28 cellular contexts compared by ENCODE assay signal in the genomic region with DNA sequence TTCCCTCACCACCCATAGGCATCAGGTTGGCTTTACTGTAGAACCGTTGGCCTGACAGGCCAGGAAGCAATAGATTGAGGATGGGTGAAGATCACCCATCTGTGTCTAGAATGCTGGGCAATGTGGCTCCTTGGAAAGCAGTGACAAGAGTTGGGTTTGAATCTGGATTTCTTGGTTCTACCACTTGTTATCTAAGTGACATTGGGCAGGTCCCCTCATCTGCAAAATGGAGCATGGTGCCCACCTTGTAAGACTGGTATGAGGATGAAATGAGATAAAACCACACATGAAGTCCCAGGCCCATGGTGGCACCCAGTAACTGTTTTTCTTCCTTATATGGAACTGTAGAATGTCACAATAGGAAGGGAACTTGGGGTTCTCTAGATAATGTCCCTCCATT. TPM values are rescaled to one million over a fixed set of nuclear protein-coding genes. Genes with fewer than 3 reads are reported as not detected.
"Had no signal": no experiment of that assay in that cellular context is flagged by ENCODE, and none has a peak within 500 bp of the region (broad histone marks: within the 10 kb centered on the region; RNA-seq: fewer than 3 reads in every experiment).

No MANE protein-coding gene starts in this region.

- H3K27me3 ChIP-seq: gastrocnemius medialis had no signal

- H3K4me1 ChIP-seq: esophagus squamous epithelium, gastrocnemius medialis, heart right ventricle, left lung, lower lobe of right lung had no signal

- H3K27ac ChIP-seq: coronary artery, dorsolateral prefrontal cortex, esophagus squamous epithelium, gastrocnemius medialis, heart right ventricle, left lung, lower lobe of right lung had no signal

- H3K27ac Mint-ChIP-seq: naive thymus-derived CD4-positive, alpha-beta T cell had no signal

- ATAC-seq: gastrocnemius medialis; heart right ventricle; left cardiac atrium; left lung; left ventricle myocardium superior; lower lobe of right lung; naive thymus-derived CD4-positive, alpha-beta T cell had no signal

- H3K4me3 Mint-ChIP-seq: naive thymus-derived CD4-positive, alpha-beta T cell had no signal

- H3K9me3 ChIP-seq: esophagus squamous epithelium, gastrocnemius medialis, heart right ventricle, left lung, lower lobe of right lung had no signal

- H3K4me3 ChIP-seq: coronary artery, dorsolateral prefrontal cortex, esophagus squamous epithelium, gastrocnemius medialis, heart right ventricle, left lung, lower lobe of right lung had no signal

- H3K36me3 ChIP-seq: esophagus squamous epithelium, gastrocnemius medialis, heart right ventricle, left lung, lower lobe of right lung had no signal

- DNase-seq: dermis blood vessel endothelial cell; dorsolateral prefrontal cortex; effector CD4-positive, alpha-beta T cell; effector memory CD4-positive, alpha-beta T cell; esophagus squamous epithelium; foreskin fibroblast; foreskin melanocyte; gastrocnemius medialis; glutamatergic neuron; head of caudate nucleus; heart right ventricle; hippocampal formation; left cardiac atrium; left lung; left ventricle myocardium superior; lower lobe of right lung; mesenchymal stem cell; midbrain; naive thymus-derived CD4-positive, alpha-beta T cell had no signal

- H3K4me1 Mint-ChIP-seq: naive thymus-derived CD4-positive, alpha-beta T cell had no signal

RNA-seq across cellular contexts. Expression of a gene that starts 22.6 kb away (rescaled TPM):
- total RNA-seq: kidney epithelial cell had no signal

RNA-seq across cellular contexts. Expression of a gene that starts 43.7 kb away (rescaled TPM):
- total RNA-seq: dermis blood vessel endothelial cell, endothelial cell of umbilical vein, epithelial cell of proximal tubule, esophagus squamous epithelium, gastrocnemius medialis, glomerular endothelial cell, kidney epithelial cell, left cardiac atrium, left ventricle myocardium superior, lower leg skin, lung microvascular endothelial cell had no signal
- polyA plus RNA-seq: endothelial cell of umbilical vein; esophagus; keratinocyte; naive thymus-derived CD4-positive, alpha-beta T cell had no signal
